2 cellular contexts compared by ENCODE assay signal in genomic region chr17:75809631-75810111, GRCh38.
TF ChIP-seq lines count a peak whose summit lies in the region.

No MANE protein-coding gene starts in this region.

TF ChIP-seq in HCT116, 20 proteins besides CTCF, POLR2A, EP300 and RAD21:
- no peak for TF ChIP-seq CBX3 (IDR thresholded peaks at IDR 0.05; ENCODE audit: low read depth)
- TF ChIP-seq EZH2phosphoT487 (IDR thresholded peaks at IDR 0.05; ENCODE audit: borderline replicate concordance), result no peak
- no peak for TF ChIP-seq MAX (IDR thresholded peaks at IDR 0.05)
- TF ChIP-seq REST (IDR thresholded peaks at IDR 0.05; ENCODE audit: low read depth), result no peak
- TF ChIP-seq ATF3 (IDR thresholded peaks at IDR 0.05), result no peak

TF ChIP-seq in liver, 16 proteins besides CTCF, POLR2A, EP300 and RAD21:
- TF ChIP-seq GABPA (IDR thresholded peaks at IDR 0.05 in 1 of 2, conservative IDR thresholded peaks at IDR 0.05 in 1 of 2) (no peak), MAX (IDR thresholded peaks at IDR 0.05) (no peak), ZBTB33 (IDR thresholded peaks at IDR 0.05) (no peak), NR2F2 (IDR thresholded peaks at IDR 0.05) (no peak), FOXA1 (IDR thresholded peaks at IDR 0.05) (no peak), YY1 (IDR thresholded peaks at IDR 0.05) (no peak), JUND (IDR thresholded peaks at IDR 0.05) (no peak)
